Comparison of ENCODE assay signal across 12 cellular contexts in the genomic region with DNA sequence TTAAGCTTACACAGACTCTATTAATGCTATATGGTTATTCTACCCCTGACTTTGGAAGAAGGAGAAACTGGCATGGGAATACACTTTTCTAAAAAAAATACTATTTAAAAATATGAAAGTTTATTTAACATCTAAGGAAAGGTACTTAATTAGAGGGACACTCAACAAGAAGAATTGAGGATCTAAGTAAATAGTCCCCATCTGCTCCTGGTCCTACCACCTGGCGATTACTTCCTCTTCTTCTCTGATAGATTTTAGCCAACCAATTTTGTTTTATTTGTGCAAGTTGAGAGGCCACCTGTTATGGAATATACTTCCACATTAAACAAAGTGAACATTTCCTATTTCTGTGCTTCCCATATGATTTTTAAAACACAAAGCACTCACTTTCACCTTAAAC.
A peak's percentile ranks its signal among the peaks of the same experiment; 100 is the strongest.
DNase-seq lines count a peak whose midpoint lies in the region; ATAC-seq, FAIRE-seq and TF ChIP-seq lines count a peak whose summit lies in the region.
"Had no signal": no experiment of that assay in that cellular context is flagged by ENCODE, and none has a peak within 500 bp of the region (broad histone marks: within the 10 kb centered on the region; RNA-seq: fewer than 3 reads in every experiment).

No MANE protein-coding gene starts in this region.

- POLR2A ChIA-PET in A673 (lab: Charles Lee; ENCODE audit: low non-redundant PET), result no interaction called here

- TF ChIP-seq POLR2A in GM12892 (IDR thresholded peaks at IDR 0.05; ENCODE audit: low read depth, low read length), result no peak

- peaks cover 80% of the 10 kb centered on the region for H3K4me1 ChIP-seq in effector memory CD4-positive, alpha-beta T cell (ENCODE audit: control insufficient read depth, insufficient read depth, low read length, poor library complexity, severe bottlenecking)
- no peaks in the 10 kb centered on the region for H3K4me1 ChIP-seq in A673 (ENCODE audit: insufficient read depth, low read length, poor library complexity, severe bottlenecking)
- H3K4me1 ChIP-seq: A549, pancreas had no signal

- intact Hi-C loops in A673 (cut with micrococcal nuclease; ENCODE audit: unreplicated experiment), result no loop called here

- peak; percentile 64 for FAIRE-seq in GM12892 (lab: Jason Lieb, UNC)
- FAIRE-seq: A549, pancreas had no signal

- H3K4me3 ChIP-seq in effector memory CD4-positive, alpha-beta T cell (ENCODE audit: insufficient read depth, low read depth, low read length, poor library complexity, severe bottlenecking), result peak overlapping the region; percentile 41
- H3K4me3 ChIP-seq in A673 (ENCODE audit: low read depth, low read length, poor library complexity, severe bottlenecking), result no peak overlapping the region
- H3K4me3 ChIP-seq: A549, left lung, pancreas had no signal

- CTCF ChIA-PET in A673 (lab: Charles Lee), result no interaction called here

- H3K36me3 ChIP-seq in effector memory CD4-positive, alpha-beta T cell (ENCODE audit: control insufficient read depth, insufficient read depth, low read length), result no peaks in the 10 kb centered on the region
- no peaks in the 10 kb centered on the region for H3K36me3 ChIP-seq in A673 (ENCODE audit: insufficient read depth, low read length, poor library complexity, severe bottlenecking)
- H3K36me3 ChIP-seq: left lung, pancreas had no signal

- H3K27me3 ChIP-seq in effector memory CD4-positive, alpha-beta T cell (replicated peaks; ENCODE audit: control insufficient read depth, insufficient read depth, low read length, poor library complexity, severe bottlenecking), result no peaks in the 10 kb centered on the region
- no peaks in the 10 kb centered on the region for H3K27me3 ChIP-seq in A673 (replicated peaks; ENCODE audit: insufficient read depth, low read depth, low read length, poor library complexity)
- H3K27me3 ChIP-seq: left lung, pancreas had no signal

- ATAC-seq in HG02840 (IDR thresholded peaks at IDR 0.05; ENCODE audit: low FRiP score, unreplicated experiment), result no peak
- no peak for ATAC-seq in GM21381 (IDR thresholded peaks at IDR 0.05; ENCODE audit: unreplicated experiment)
- ATAC-seq: A549 had no signal

- DNase-seq in NCI-H187 treated with DMSO at 0.1 percent for 48 hours (lab: John Stamatoyannopoulos, UW) (peak; percentile 15), NCI-H187 (lab: John Stamatoyannopoulos, UW) (no peak), GM12892 (ENCODE audit: insufficient read length) (no peak), NCI-H748 (lab: John Stamatoyannopoulos, UW; ENCODE audit: unreplicated experiment) (peak; percentile 92), A673 (ENCODE audit: low spot score) (no peak)
- no peak for DNase-seq in effector memory CD4-positive, alpha-beta T cell
- DNase-seq: foreskin melanocyte, left lung, pancreas had no signal

- no peaks in the 10 kb centered on the region for H3K9me3 ChIP-seq in effector memory CD4-positive, alpha-beta T cell (ENCODE audit: control insufficient read depth, low read length)
- H3K9me3 ChIP-seq in A673 (ENCODE audit: low read depth, low read length, poor library complexity, severe bottlenecking), result no peaks in the 10 kb centered on the region
- H3K9me3 ChIP-seq: A549, left lung, pancreas had no signal

- peak overlapping the region; percentile 60 for H3K27ac ChIP-seq in effector memory CD4-positive, alpha-beta T cell (ENCODE audit: insufficient read depth, low read length, poor library complexity, severe bottlenecking)
- no peak overlapping the region for H3K27ac ChIP-seq in A673 (ENCODE audit: low read depth, low read length, poor library complexity, severe bottlenecking)
- H3K27ac ChIP-seq: A549, left lung, pancreas had no signal

- no TSS peak for BruUV-seq in A673 (replicated peaks; lab: Mats Ljungman, UMichigan)

- TF ChIP-seq CTCF in A673 (conservative IDR thresholded peaks at IDR 0.05; ENCODE audit: low read depth, low read length), result no peak

Comparison
In these comparisons a context has a peak if more than half of its experiments do, and no peak if none do; other contexts are left out.
1. DNase-seq: peak in NCI-H187 treated with DMSO at 0.1 percent for 48 hours (single experiment) and NCI-H748 (single experiment); none in NCI-H187 (0 of 2), GM12892 (single experiment), effector memory CD4-positive, alpha-beta T cell (0 of 3) and A673 (single experiment).